In the genomic region with DNA sequence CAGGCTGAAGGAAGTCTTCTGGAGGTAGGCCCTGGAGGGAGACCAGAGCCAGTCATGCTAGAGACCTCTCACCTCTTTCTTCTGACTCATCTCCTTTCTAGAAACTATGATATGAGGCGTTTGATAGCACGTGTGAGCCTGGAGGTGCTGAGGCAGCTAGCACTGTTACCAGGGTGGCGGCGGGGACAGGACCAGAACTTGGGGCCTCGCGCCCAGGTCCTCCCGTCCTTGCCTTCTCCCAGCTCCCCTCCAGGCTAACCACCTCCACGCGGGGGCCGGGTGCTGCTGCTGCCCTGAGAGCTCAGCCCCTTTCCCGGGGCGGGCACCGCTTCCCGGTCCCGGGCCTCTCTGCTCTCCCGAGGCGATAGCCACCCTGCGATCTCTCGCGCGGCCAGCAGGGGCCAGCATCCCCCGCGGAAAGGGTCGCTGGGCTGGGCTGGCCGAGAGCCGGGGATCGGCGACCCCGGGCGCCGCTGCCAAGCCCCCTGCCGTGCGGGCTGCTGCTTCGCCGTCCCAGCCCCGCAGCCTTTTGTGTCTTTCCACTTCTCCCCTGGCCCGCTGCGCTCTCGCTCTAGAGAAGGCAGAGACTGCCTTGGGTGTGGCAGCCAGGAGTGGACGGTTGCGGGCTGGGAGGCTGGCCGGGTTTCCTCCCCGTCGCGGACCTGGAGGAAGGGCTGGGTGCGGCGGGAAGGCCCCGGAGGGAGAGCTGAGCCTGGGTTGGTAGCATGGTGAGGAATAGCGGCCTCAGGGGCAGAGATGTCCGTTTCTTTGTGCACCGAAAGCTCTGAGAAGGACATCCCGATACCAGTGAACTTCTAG, we compare ENCODE assay signal across 8 cellular contexts. TPM values are rescaled to one million over a fixed set of nuclear protein-coding genes. Genes with fewer than 3 reads are reported as not detected.
A peak's percentile ranks its signal among the peaks of the same experiment; 100 is the strongest.
DNase-seq lines count a peak whose midpoint lies in the region; ATAC-seq and TF ChIP-seq lines count a peak whose summit lies in the region.

No MANE protein-coding gene starts in this region.

- TF ChIP-seq POLR2A in adrenal gland (IDR thresholded peaks at IDR 0.05) = no peak

- H3K27ac Mint-ChIP-seq in T-cell = no peak overlapping the region

- H3K4me3 ChIP-seq in H7 (ENCODE audit: insufficient read depth, low read depth, low read length) = peak overlapping the region; percentile 52
- H3K4me3 ChIP-seq in adrenal gland = peak overlapping the region; percentile 58 to 89 (median 70)

- peaks cover 0 to 4% (median 3%) of the 10 kb centered on the region in 3 donors for H3K4me1 Mint-ChIP-seq in T-cell

- ATAC-seq in T-cell (replicated peaks in 1 of 4) = peak; percentile 76 to 88 (median 80)
- ATAC-seq in left cardiac atrium = peak; percentile 90 to 92

- peaks cover 0 to 9% of the 10 kb centered on the region in 2 donors for H3K4me1 ChIP-seq in adrenal gland (replicated peaks in 1 of 2)

- H3K9me3 ChIP-seq in adrenal gland (replicated peaks in 1 of 3) = no peaks in the 10 kb centered on the region

- DNase-seq in GM10266 (ENCODE audit: extremely low spot score) = peak; percentile 78
- peak; percentile 98 for DNase-seq in H7
- peak; percentile 75 for DNase-seq in LoVo (ENCODE audit: low spot score)
- peak; percentile 15 to 69 (median 50) for DNase-seq in T-cell
- DNase-seq in adrenal gland = peak; percentile 64 to 80 (median 73)
- DNase-seq in left cardiac atrium = peak; percentile 75
- DNase-seq in posterior vena cava (ENCODE audit: low spot score) = peak; percentile 89
- DNase-seq in ureter (ENCODE audit: low spot score) = peak; percentile 75

- no peaks in the 10 kb centered on the region for H3K36me3 Mint-ChIP-seq in T-cell

- H3K27me3 Mint-ChIP-seq in T-cell = peaks cover 2 to 4% of the 10 kb centered on the region in 2 donors

- intact Hi-C loops in adrenal gland (cut with DNase I) (loop anchor here (2.0 to 5.0 kb wide), 2 partner anchors 315 to 318 kb away; no protein-coding TSS in a partner anchor), left cardiac atrium (cut with DNase I) (loop anchor here (1.0 to 2.0 kb wide), 2 partner anchors 318 kb away; no protein-coding TSS in a partner anchor), posterior vena cava (cut with DNase I) (loop anchor here (1.0 to 10.0 kb wide), 3 partner anchors 250 to 1098 kb away; a partner anchor contains a TSS)

- WGBS in adrenal gland, 4 donors = 5 to 10% (median 7%) methylated on average over 7 to 52 of the region's 52 CpGs

- H3K36me3 ChIP-seq in H7 (replicated peaks; ENCODE audit: control insufficient read depth, insufficient read depth, low read length) (no peaks in the 10 kb centered on the region), adrenal gland (replicated peaks in 1 of 2) (no peaks in the 10 kb centered on the region)

- H3K4me3 Mint-ChIP-seq in T-cell = peak overlapping the region; percentile 47 to 50 (median 49)

- POLR2A ChIA-PET in T-cell (lab: Charles Lee) = interaction anchor here in 1 of 2 donors (0.6 kb wide), 1 partner anchor 783 kb away, joined by 4 read pairs; no protein-coding TSS in a partner anchor

- H3K9me3 Mint-ChIP-seq in T-cell = no peaks in the 10 kb centered on the region

- H3K27me3 ChIP-seq in H7 (ENCODE audit: control insufficient read depth, insufficient read depth, low read length) = peaks cover 7% of the 10 kb centered on the region
- H3K27me3 ChIP-seq in adrenal gland = no peaks in the 10 kb centered on the region

- peak overlapping the region in 4 of 5 donors; percentile 44 to 83 (median 68) for H3K27ac ChIP-seq in adrenal gland

- TF ChIP-seq CTCF in GM10266 (IDR thresholded peaks at IDR 0.05; ENCODE audit: control insufficient read depth, insufficient read depth, low read depth, missing control alignments) (peak; percentile 97), adrenal gland (IDR thresholded peaks at IDR 0.05) (peak; percentile 84 to 99 (median 98))

- CTCF ChIA-PET in T-cell (lab: Charles Lee) = interaction anchor here (0.5 to 3.0 kb wide), 26 partner anchors 7 to 1263 kb away, joined by 3 to 48 read pairs (median 4); no protein-coding TSS in a partner anchor

RNA-seq across cellular contexts. Expression of a gene that starts 49.1 kb away (rescaled TPM):
- 1.1 and 1.7 TPM in 2 replicates for total RNA-seq in H7 (2014; rRNA removed; shearing (Covaris generic))
- total RNA-seq in T-cell (under 1 TPM in 3 of 5 donors, not detected in 2; 0.15 to 0.19 (median 0.16) TPM), adrenal gland (1 to 10 TPM in 7 of 8 donors, under 1 TPM in 1; 0.30 to 6.5 (median 3.5) TPM), left cardiac atrium (1 to 10 TPM; 1.3 TPM), posterior vena cava (1 to 10 TPM; 1.5 to 3.1 TPM), ureter (2.0 TPM)
- 1 to 10 TPM; 1.1 to 7.2 (median 1.5) TPM for polyA plus RNA-seq in adrenal gland

Comparison
In these comparisons a context has a peak if more than half of its experiments do, and no peak if none do; other contexts are left out.
1. Peak in every context shown above with its lines: DNase-seq, ATAC-seq, H3K4me3 ChIP-seq and H3K27ac ChIP-seq.